ENCODE assay signal across 1 cellular context in the genomic region with DNA sequence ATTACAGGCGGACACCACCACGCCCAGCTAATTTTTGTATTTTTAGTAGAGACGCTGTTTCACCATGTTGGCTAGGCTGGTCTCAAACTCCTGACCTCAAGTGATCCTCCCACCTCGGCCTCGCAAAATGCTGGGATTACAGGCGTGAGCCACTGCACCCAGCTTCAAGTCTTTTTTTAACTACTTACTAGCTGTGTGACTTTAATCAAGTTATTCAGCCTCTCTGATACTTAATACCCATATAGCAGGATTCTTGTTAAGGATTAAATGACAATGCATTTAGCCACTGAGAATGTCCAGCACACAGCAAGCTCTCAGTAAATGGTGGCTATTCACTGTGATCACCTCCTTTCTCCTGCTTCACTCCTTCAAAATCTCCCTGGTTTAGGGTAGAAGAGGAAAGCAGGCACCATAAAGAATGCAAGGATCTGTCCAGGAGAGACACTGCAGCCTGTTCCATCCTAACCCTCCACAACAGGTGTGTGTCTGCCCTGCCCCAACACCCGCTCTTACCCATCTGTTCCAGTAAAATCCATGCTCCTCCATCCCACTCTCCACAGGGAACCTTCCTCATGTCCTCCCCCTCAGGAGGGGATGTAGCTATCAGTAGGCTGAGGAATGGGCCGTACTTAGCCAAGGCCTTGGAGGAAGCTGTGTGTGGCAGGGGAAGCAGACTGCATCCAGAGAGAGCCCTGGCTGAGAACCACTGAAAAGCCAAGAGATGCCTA.
TF ChIP-seq lines count a peak whose summit lies in the region.

No MANE protein-coding gene starts in this region.

TF ChIP-seq in HepG2, 621 proteins besides CTCF, POLR2A, EP300 and RAD21 (continued from another document):
- TF ChIP-seq, protein P1, sequence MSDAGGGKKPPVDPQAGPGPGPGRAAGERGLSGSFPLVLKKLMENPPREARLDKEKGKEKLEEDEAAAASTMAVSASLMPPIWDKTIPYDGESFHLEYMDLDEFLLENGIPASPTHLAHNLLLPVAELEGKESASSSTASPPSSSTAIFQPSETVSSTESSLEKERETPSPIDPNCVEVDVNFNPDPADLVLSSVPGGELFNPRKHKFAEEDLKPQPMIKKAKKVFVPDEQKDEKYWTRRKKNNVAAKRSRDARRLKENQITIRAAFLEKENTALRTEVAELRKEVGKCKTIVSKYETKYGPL (CRISPR knock-in tag; IDR thresholded peaks at IDR 0.05) = no peak
- TF ChIP-seq, protein P2, sequence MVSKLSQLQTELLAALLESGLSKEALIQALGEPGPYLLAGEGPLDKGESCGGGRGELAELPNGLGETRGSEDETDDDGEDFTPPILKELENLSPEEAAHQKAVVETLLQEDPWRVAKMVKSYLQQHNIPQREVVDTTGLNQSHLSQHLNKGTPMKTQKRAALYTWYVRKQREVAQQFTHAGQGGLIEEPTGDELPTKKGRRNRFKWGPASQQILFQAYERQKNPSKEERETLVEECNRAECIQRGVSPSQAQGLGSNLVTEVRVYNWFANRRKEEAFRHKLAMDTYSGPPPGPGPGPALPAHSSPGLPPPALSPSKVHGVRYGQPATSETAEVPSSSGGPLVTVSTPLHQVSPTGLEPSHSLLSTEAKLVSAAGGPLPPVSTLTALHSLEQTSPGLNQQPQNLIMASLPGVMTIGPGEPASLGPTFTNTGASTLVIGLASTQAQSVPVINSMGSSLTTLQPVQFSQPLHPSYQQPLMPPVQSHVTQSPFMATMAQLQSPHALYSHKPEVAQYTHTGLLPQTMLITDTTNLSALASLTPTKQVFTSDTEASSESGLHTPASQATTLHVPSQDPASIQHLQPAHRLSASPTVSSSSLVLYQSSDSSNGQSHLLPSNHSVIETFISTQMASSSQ (IDR thresholded peaks at IDR 0.05; ENCODE audit: low read depth) = no peak
- TF ChIP-seq, protein P2 (CRISPR knock-in tag; IDR thresholded peaks at IDR 0.05; ENCODE audit: borderline replicate concordance) = 0 out of 2 replicates have a peak, but pooled peaks have one; percentile 0
- TF ChIP-seq, protein P3, sequence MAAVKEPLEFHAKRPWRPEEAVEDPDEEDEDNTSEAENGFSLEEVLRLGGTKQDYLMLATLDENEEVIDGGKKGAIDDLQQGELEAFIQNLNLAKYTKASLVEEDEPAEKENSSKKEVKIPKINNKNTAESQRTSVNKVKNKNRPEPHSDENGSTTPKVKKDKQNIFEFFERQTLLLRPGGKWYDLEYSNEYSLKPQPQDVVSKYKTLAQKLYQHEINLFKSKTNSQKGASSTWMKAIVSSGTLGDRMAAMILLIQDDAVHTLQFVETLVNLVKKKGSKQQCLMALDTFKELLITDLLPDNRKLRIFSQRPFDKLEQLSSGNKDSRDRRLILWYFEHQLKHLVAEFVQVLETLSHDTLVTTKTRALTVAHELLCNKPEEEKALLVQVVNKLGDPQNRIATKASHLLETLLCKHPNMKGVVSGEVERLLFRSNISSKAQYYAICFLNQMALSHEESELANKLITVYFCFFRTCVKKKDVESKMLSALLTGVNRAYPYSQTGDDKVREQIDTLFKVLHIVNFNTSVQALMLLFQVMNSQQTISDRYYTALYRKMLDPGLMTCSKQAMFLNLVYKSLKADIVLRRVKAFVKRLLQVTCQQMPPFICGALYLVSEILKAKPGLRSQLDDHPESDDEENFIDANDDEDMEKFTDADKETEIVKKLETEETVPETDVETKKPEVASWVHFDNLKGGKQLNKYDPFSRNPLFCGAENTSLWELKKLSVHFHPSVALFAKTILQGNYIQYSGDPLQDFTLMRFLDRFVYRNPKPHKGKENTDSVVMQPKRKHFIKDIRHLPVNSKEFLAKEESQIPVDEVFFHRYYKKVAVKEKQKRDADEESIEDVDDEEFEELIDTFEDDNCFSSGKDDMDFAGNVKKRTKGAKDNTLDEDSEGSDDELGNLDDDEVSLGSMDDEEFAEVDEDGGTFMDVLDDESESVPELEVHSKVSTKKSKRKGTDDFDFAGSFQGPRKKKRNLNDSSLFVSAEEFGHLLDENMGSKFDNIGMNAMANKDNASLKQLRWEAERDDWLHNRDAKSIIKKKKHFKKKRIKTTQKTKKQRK (IDR thresholded peaks at IDR 0.05; ENCODE audit: low read length) = no peak
